ENCODE assay signal across 20 cellular contexts in the genomic region with DNA sequence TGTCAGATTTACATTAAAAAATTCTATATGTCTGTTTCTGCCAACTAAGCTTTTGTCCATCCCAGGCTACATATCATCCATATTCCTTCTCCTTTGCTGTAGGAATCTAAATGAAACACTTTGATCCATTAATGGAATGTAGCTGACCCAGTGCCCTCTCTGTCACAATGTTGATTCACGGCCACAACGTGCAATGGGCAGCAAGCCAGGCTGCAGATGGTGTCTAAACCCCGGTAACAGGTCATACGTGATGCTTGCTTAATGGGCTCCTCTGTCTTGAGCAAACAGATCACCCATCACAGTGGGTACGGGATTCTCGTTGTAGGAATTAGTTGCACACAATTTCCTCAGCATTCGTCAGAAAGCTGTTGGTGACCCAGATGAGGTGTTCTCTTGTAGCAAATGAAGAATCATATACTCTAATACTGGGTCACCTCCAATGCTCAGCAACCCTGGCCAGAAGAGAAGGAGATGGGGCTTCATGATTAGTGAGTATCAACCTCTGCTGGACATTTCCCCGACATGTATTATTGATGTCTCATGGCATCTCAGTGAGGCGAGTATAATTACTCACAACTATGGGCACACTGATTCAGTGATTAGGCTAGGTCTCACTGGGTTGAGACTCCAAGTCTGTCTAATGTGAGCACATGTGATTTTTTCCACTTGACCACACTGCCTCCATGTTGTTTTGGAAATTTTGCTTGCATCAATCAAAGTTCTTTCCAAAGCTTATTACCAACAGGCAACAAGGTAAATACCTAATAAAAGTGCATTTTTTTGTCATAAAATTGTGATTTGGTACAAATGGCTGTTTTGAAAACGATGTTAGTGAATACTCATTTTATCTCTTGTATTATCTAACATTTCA. TPM values are rescaled to one million over a fixed set of nuclear protein-coding genes. Genes with fewer than 3 reads are reported as not detected.
DNase-seq lines count a peak whose midpoint lies in the region; ATAC-seq and TF ChIP-seq lines count a peak whose summit lies in the region.
"Had no signal": no experiment of that assay in that cellular context is flagged by ENCODE, and none has a peak within 500 bp of the region (broad histone marks: within the 10 kb centered on the region; RNA-seq: fewer than 3 reads in every experiment).

No MANE protein-coding gene starts in this region.

- peaks cover 2% of the 10 kb centered on the region for H3K27me3 Mint-ChIP-seq in GM23338 (ENCODE audit: insufficient read depth, low read depth, poor library complexity)
- peaks cover 14% of the 10 kb centered on the region for H3K27me3 Mint-ChIP-seq in activated T-cell treated with anti-CD3 and anti-CD28 coated beads, Interleukin-2, amount 50 U/mL, for 4 hours (ENCODE audit: low read depth)

- no peak overlapping the region for H2AFZ ChIP-seq in GM23338
- H2AFZ ChIP-seq: neural progenitor cell had no signal

- DNase-seq in HCEC 1CT (peak; percentile 66), NCI-H2227 (lab: John Stamatoyannopoulos, UW; ENCODE audit: unreplicated experiment) (peak; percentile 20), astrocyte of the spinal cord (ENCODE audit: low read depth, low spot score) (peak; percentile 28), GM03348 (ENCODE audit: low spot score) (no peak), GM23338 (ENCODE audit: low spot score) (no peak), GM19238 (ENCODE audit: insufficient read length, low spot score) (no peak)
- no peak for DNase-seq in activated T-cell treated with anti-CD3 and anti-CD28 coated beads, Interleukin-2, amount 50 U/mL, for 4 hours
- DNase-seq: activated CD4-positive, alpha-beta T cell treated with anti-CD3 and anti-CD28 coated beads, Interleukin-2, amount 50 U/mL, for 4 hours; activated naive CD4-positive, alpha-beta T cell treated with anti-CD3 and anti-CD28 coated beads for 36 hours; AML-193; left colon; NCI-H187 treated with DMSO at 0.1 percent for 48 hours; NCI-H510A treated with DMSO at 0.1 percent for 48 hours; Peyer's patch; T-cell had no signal

- H3K4me2 ChIP-seq in GM23338: no peak overlapping the region
- H3K4me2 ChIP-seq: neural progenitor cell had no signal

- H3K27me3 ChIP-seq in liver (ENCODE audit: control insufficient read depth in 4 of 4, insufficient read depth in 4 of 4, low read length in 3 of 4): no peaks in the 10 kb centered on the region
- no peaks in the 10 kb centered on the region for H3K27me3 ChIP-seq in GM23338 (ENCODE audit: insufficient read depth)
- H3K27me3 ChIP-seq: ascending aorta, neural progenitor cell, Peyer's patch had no signal

- H3K27ac ChIP-seq in liver (ENCODE audit: low read depth in 1 of 2, low read length in 2 of 2) (no peak overlapping the region), GM23338 (ENCODE audit: low read depth) (no peak overlapping the region)
- H3K27ac ChIP-seq: ascending aorta, neural progenitor cell, Peyer's patch, thoracic aorta had no signal

- no peaks in the 10 kb centered on the region for H3K36me3 ChIP-seq in liver (ENCODE audit: control insufficient read depth in 4 of 4, insufficient read depth in 3 of 4, low read depth in 1 of 4, low read length in 3 of 4)
- H3K36me3 ChIP-seq in GM23338 (ENCODE audit: insufficient read depth): no peaks in the 10 kb centered on the region
- H3K36me3 ChIP-seq: ascending aorta, neural progenitor cell, Peyer's patch, thoracic aorta had no signal

- 46% methylated on average over 10 of the region's 10 CpGs for WGBS in liver

- no peak overlapping the region for H3K4me3 ChIP-seq in astrocyte of the spinal cord (ENCODE audit: low read depth, low read length)
- no peak overlapping the region for H3K4me3 ChIP-seq in liver (ENCODE audit: low read depth in 1 of 3, low read length in 3 of 3)
- no peak overlapping the region for H3K4me3 ChIP-seq in GM23338
- H3K4me3 ChIP-seq: ascending aorta, GM12878, neural progenitor cell, Peyer's patch, thoracic aorta had no signal

- H3K9me2 ChIP-seq in GM23338 (ENCODE audit: insufficient read depth): no peaks in the 10 kb centered on the region

- peak in 1 of 2 donors; percentile 30 for TF ChIP-seq RAD21 in liver (IDR thresholded peaks at IDR 0.05)

- H3K27ac Mint-ChIP-seq in GM23338: no peak overlapping the region
- H3K27ac Mint-ChIP-seq: activated naive CD4-positive, alpha-beta T cell treated with anti-CD3 and anti-CD28 coated beads for 36 hours; neural progenitor cell; T-cell had no signal

- no peaks in the 10 kb centered on the region for H3K9me3 ChIP-seq in liver (ENCODE audit: control insufficient read depth in 4 of 4, low read length in 3 of 4)
- H3K9me3 ChIP-seq: Peyer's patch, thoracic aorta had no signal

- no peaks in the 10 kb centered on the region for H3K4me1 Mint-ChIP-seq in GM23338
- no peaks in the 10 kb centered on the region for H3K4me1 Mint-ChIP-seq in activated T-cell treated with anti-CD3 and anti-CD28 coated beads, Interleukin-2, amount 50 U/mL, for 4 hours (ENCODE audit: low read depth)
- H3K4me1 Mint-ChIP-seq: neural progenitor cell, T-cell had no signal

- H3F3A ChIP-seq in GM23338 (replicated peaks; ENCODE audit: low read depth): no peaks in the 10 kb centered on the region

- H3K4me1 ChIP-seq in liver (ENCODE audit: control insufficient read depth in 4 of 4, insufficient read depth in 4 of 4, low read length in 3 of 4): peaks cover 0 to 4% (median under 1%) of the 10 kb centered on the region in 4 donors
- no peaks in the 10 kb centered on the region for H3K4me1 ChIP-seq in GM23338 (ENCODE audit: insufficient read depth)
- H3K4me1 ChIP-seq: ascending aorta, neural progenitor cell, Peyer's patch had no signal

- H3K4me3 Mint-ChIP-seq in GM23338: no peak overlapping the region
- no peak overlapping the region for H3K4me3 Mint-ChIP-seq in activated T-cell treated with anti-CD3 and anti-CD28 coated beads, Interleukin-2, amount 50 U/mL, for 4 hours
- H3K4me3 Mint-ChIP-seq: activated naive CD4-positive, alpha-beta T cell treated with anti-CD3 and anti-CD28 coated beads for 36 hours; neural progenitor cell; T-cell had no signal

- H3K9ac ChIP-seq in liver (ENCODE audit: low read depth in 1 of 2, low read length in 2 of 2): no peak overlapping the region
- H3K9ac ChIP-seq: neural progenitor cell had no signal

- in situ Hi-C loops in astrocyte of the spinal cord (cut with HindIII; ENCODE audit: low sequenced_read_pairs): no loop called here

- no peak for TF ChIP-seq CTCF in astrocyte of the spinal cord (IDR thresholded peaks at IDR 0.05; ENCODE audit: low read depth, low read length)
- no peak for TF ChIP-seq CTCF in liver (IDR thresholded peaks at IDR 0.05; ENCODE audit: low read depth, low read length, missing input control)
- no peak for TF ChIP-seq CTCF in GM23338 (conservative IDR thresholded peaks at IDR 0.05; ENCODE audit: low read depth in 2 of 2)

- H4K20me1 ChIP-seq in GM23338 (replicated peaks; ENCODE audit: insufficient read depth): no peaks in the 10 kb centered on the region

- ATAC-seq in GM23338: no peak
- ATAC-seq in activated T-cell treated with anti-CD3 and anti-CD28 coated beads, Interleukin-2, amount 50 U/mL, for 4 hours: no peak
- ATAC-seq: GM12878, left colon, T-cell had no signal

- peaks cover 11% of the 10 kb centered on the region; the same call in 2 of the 3 replicates for H3K36me3 Mint-ChIP-seq in GM23338 (ENCODE audit: low read depth)
- H3K36me3 Mint-ChIP-seq in activated T-cell treated with anti-CD3 and anti-CD28 coated beads, Interleukin-2, amount 50 U/mL, for 4 hours (ENCODE audit: insufficient read depth): no peaks in the 10 kb centered on the region
- H3K36me3 Mint-ChIP-seq: neural progenitor cell, T-cell had no signal

- H3K9me3 Mint-ChIP-seq in GM23338: peaks cover 14% of the 10 kb centered on the region
- H3K9me3 Mint-ChIP-seq in activated T-cell treated with anti-CD3 and anti-CD28 coated beads, Interleukin-2, amount 50 U/mL, for 4 hours: no peaks in the 10 kb centered on the region

- no peaks in the 10 kb centered on the region for H3K79me2 ChIP-seq in GM23338 (replicated peaks; ENCODE audit: insufficient read depth)

TF ChIP-seq in liver, 16 proteins besides CTCF, POLR2A, EP300 and RAD21 (continues in another document):
- peak; percentile 54 for TF ChIP-seq FOXA2 (IDR thresholded peaks at IDR 0.05)
- TF ChIP-seq, protein P1, sequence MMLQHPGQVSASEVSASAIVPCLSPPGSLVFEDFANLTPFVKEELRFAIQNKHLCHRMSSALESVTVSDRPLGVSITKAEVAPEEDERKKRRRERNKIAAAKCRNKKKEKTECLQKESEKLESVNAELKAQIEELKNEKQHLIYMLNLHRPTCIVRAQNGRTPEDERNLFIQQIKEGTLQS (IDR thresholded peaks at IDR 0.05): no peak
- peak; percentile 10 for TF ChIP-seq FOXA1 (IDR thresholded peaks at IDR 0.05)
- TF ChIP-seq, protein P2, sequence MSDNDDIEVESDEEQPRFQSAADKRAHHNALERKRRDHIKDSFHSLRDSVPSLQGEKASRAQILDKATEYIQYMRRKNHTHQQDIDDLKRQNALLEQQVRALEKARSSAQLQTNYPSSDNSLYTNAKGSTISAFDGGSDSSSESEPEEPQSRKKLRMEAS (IDR thresholded peaks at IDR 0.05): peak; percentile 34
- no peak for TF ChIP-seq HNF4G (IDR thresholded peaks at IDR 0.05)

TF ChIP-seq in GM23338, 12 proteins besides CTCF, POLR2A, EP300 and RAD21 (continues in another document):
- TF ChIP-seq JUNB (IDR thresholded peaks at IDR 0.05; ENCODE audit: unreplicated experiment): no peak
- TF ChIP-seq ZNF331 (CRISPR knock-in tag; IDR thresholded peaks at IDR 0.05; ENCODE audit: low read depth): no peak
- no peak for TF ChIP-seq STAT1 (IDR thresholded peaks at IDR 0.05; ENCODE audit: unreplicated experiment)

RNA-seq across cellular contexts. Expression of a gene that starts 12.9 kb away (rescaled TPM):
- 10 to 100 TPM; 12.7 to 14.7 TPM for total RNA-seq in liver
- polyA plus RNA-seq in liver (1 to 10 TPM; 4.7 to 5.5 TPM), GM23338 (2016; fragmentation: Nextera tagmentation; extraction: Ambion mirVana) (24.0 and 25.9 TPM in 2 replicates)
- total RNA-seq in GM23338 (2014; rRNA removed; shearing (Covaris generic)): 69.7 and 75.4 TPM in 2 replicates
- total RNA-seq in activated T-cell treated with anti-CD3 and anti-CD28 coated beads, Interleukin-2, amount 50 U/mL, for 4 hours: 1 to 10 TPM; 2.2 to 2.3 (median 2.2) TPM

Comparison
In these comparisons a context has a peak if more than half of its experiments do, and no peak if none do; other contexts are left out.
1. DNase-seq: peak in HCEC 1CT (single experiment), NCI-H2227 (single experiment) and astrocyte of the spinal cord (single experiment); none in GM03348 (single experiment), GM23338 (single experiment), activated T-cell treated with anti-CD3 and anti-CD28 coated beads, Interleukin-2, amount 50 U/mL, for 4 hours (single experiment) and GM19238 (single experiment).
2. RNA of a gene that starts 12.9 kb away (total RNA-seq): 69.7 to 75.4 TPM in GM23338 and 12.7 to 14.7 TPM in liver; 2.2 to 2.3 TPM in activated T-cell treated with anti-CD3 and anti-CD28 coated beads, Interleukin-2, amount 50 U/mL, for 4 hours; every median in the first group is over 4 times any median in the second.